ENCODE assay signal across 10 cellular contexts in genomic region chr2:28620801-28621171, GRCh38.
DNase-seq lines count a peak whose midpoint lies in the region; ATAC-seq and TF ChIP-seq lines count a peak whose summit lies in the region.
"Had no signal": no experiment of that assay in that cellular context is flagged by ENCODE, and none has a peak within 500 bp of the region (broad histone marks: within the 10 kb centered on the region; RNA-seq: fewer than 3 reads in every experiment).

No MANE protein-coding gene starts in this region.

- H3K4me3 Mint-ChIP-seq in activated naive CD4-positive, alpha-beta T cell treated with anti-CD3 and anti-CD28 coated beads, Interleukin-2, amount 10 ng/mL, durations not matched to agents 7 days and 5 days: no peak overlapping the region
- peak overlapping the region; percentile 70 for H3K4me3 Mint-ChIP-seq in central memory CD8-positive, alpha-beta T cell
- H3K4me3 Mint-ChIP-seq in natural killer cell: peak overlapping the region; percentile 78

- CTCF ChIA-PET in activated naive CD4-positive, alpha-beta T cell treated with anti-CD3 and anti-CD28 coated beads, Interleukin-2, amount 10 ng/mL, durations not matched to agents 7 days and 5 days (lab: Charles Lee): interaction anchor here (0.9 to 3.0 kb wide), 4 partner anchors 9 to 128 kb away, joined by 3 to 28 read pairs (median 3); no protein-coding TSS in a partner anchor

- TF ChIP-seq CTCF in natural killer cell (IDR thresholded peaks at IDR 0.05) (no peak), upper lobe of left lung (IDR thresholded peaks at IDR 0.05) (no peak)

- in situ Hi-C loops in KBM-7 (cut with MboI; ENCODE audit: low pct_unique_long_range_greater_than_20kb, low sequenced_read_pairs): no loop called here

- no peaks in the 10 kb centered on the region for H3K27me3 Mint-ChIP-seq in activated naive CD4-positive, alpha-beta T cell treated with anti-CD3 and anti-CD28 coated beads, Interleukin-2, amount 10 ng/mL, durations not matched to agents 7 days and 5 days
- H3K27me3 Mint-ChIP-seq in central memory CD8-positive, alpha-beta T cell: no peaks in the 10 kb centered on the region
- H3K27me3 Mint-ChIP-seq in natural killer cell (ENCODE audit: low read depth in 2 of 2): no peaks in the 10 kb centered on the region

- 95% methylated on average over 4 of the region's 4 CpGs for WGBS in upper lobe of left lung, 2 donors

- no peaks in the 10 kb centered on the region for H3K9me3 ChIP-seq in upper lobe of left lung

- H3K9me3 Mint-ChIP-seq in activated naive CD4-positive, alpha-beta T cell treated with anti-CD3 and anti-CD28 coated beads, Interleukin-2, amount 10 ng/mL, durations not matched to agents 7 days and 5 days: peaks cover 8% of the 10 kb centered on the region
- H3K9me3 Mint-ChIP-seq in central memory CD8-positive, alpha-beta T cell: no peaks in the 10 kb centered on the region
- no peaks in the 10 kb centered on the region for H3K9me3 Mint-ChIP-seq in natural killer cell

- intact Hi-C loops in natural killer cell (cut with micrococcal nuclease): loop anchor here (2.0 to 10.0 kb wide), 4 partner anchors 26 to 394 kb away; partner anchors contain the start of gene PPP1CB

- DNase-seq in activated naive CD4-positive, alpha-beta T cell treated with anti-CD3 and anti-CD28 coated beads, Interleukin-2, amount 10 ng/mL, durations not matched to agents 7 days and 5 days: no peak
- DNase-seq in activated naive CD4-positive, alpha-beta T cell (lab: John Stamatoyannopoulos, UW): no peak
- DNase-seq in central memory CD8-positive, alpha-beta T cell (ENCODE audit: low spot score in 2 of 2): no peak
- DNase-seq in natural killer cell (no peak), upper lobe of left lung (no peak), SW480 (ENCODE audit: low spot score) (no peak), KBM-7 (no peak)
- DNase-seq in activated CD8-positive, alpha-beta memory T cell treated with anti-CD3 and anti-CD28 coated beads, Interleukin-2, amount 50 U/mL, for 48 hours: no peak
- DNase-seq: cerebellar nuclear complex had no signal

- no peak for ATAC-seq in central memory CD8-positive, alpha-beta T cell (replicated peaks; ENCODE audit: extremely low read depth, poor library complexity, severe bottlenecking)
- ATAC-seq in natural killer cell (no peak), upper lobe of left lung (ENCODE audit: low FRiP score in 2 of 2) (no peak)

- peak overlapping the region in 1 of 4 donors; percentile 13 for H3K4me3 ChIP-seq in upper lobe of left lung

- H3K4me1 ChIP-seq in upper lobe of left lung: peaks cover 37 to 40% (median 38%) of the 10 kb centered on the region in 4 donors

- TF ChIP-seq EP300 in upper lobe of left lung (IDR thresholded peaks at IDR 0.05): no peak

- H3K36me3 ChIP-seq in upper lobe of left lung: no peaks in the 10 kb centered on the region

- H3K4me1 Mint-ChIP-seq in activated naive CD4-positive, alpha-beta T cell treated with anti-CD3 and anti-CD28 coated beads, Interleukin-2, amount 10 ng/mL, durations not matched to agents 7 days and 5 days: peaks cover 86% of the 10 kb centered on the region
- peaks cover 50% of the 10 kb centered on the region for H3K4me1 Mint-ChIP-seq in central memory CD8-positive, alpha-beta T cell
- peaks cover 60 to 65% of the 10 kb centered on the region in 2 donors for H3K4me1 Mint-ChIP-seq in natural killer cell

- H3K27ac ChIP-seq in upper lobe of left lung: peak overlapping the region; percentile 81 to 96 (median 90)
- H3K27ac ChIP-seq: C4-2B had no signal

- no peaks in the 10 kb centered on the region for H3K27me3 ChIP-seq in upper lobe of left lung

- H3K27ac Mint-ChIP-seq in activated naive CD4-positive, alpha-beta T cell treated with anti-CD3 and anti-CD28 coated beads, Interleukin-2, amount 10 ng/mL, durations not matched to agents 7 days and 5 days: peak overlapping the region; percentile 94
- peak overlapping the region; percentile 98 for H3K27ac Mint-ChIP-seq in central memory CD8-positive, alpha-beta T cell (ENCODE audit: low read depth)
- peak overlapping the region; percentile 91 to 94 for H3K27ac Mint-ChIP-seq in natural killer cell

- H3K36me3 Mint-ChIP-seq in activated naive CD4-positive, alpha-beta T cell treated with anti-CD3 and anti-CD28 coated beads, Interleukin-2, amount 10 ng/mL, durations not matched to agents 7 days and 5 days: peaks cover 5% of the 10 kb centered on the region
- peaks cover 2% of the 10 kb centered on the region for H3K36me3 Mint-ChIP-seq in central memory CD8-positive, alpha-beta T cell (ENCODE audit: insufficient read depth)
- no peaks in the 10 kb centered on the region for H3K36me3 Mint-ChIP-seq in natural killer cell

- no peak for TF ChIP-seq POLR2A in upper lobe of left lung (IDR thresholded peaks at IDR 0.05)
